14 cellular contexts compared by ENCODE assay signal in the genomic region with DNA sequence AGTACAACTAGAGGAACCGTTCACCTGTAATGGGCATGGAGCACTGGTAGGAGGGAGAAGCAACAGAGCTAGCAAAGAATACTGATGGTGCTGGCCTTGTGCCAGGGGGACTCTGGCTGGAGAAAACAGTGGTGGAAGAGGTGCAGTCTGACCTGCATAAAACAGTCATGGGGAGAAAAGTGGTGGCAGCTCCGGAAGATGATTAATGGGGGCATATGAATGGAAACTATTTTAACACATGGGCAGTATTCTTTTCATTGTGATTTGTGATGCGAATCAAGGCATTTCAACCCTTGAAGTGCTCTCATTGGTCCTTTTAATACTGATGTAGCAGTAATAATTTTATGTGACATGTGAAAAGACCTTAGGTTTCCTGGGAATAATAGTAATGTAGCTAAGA.
DNase-seq lines count a peak whose midpoint lies in the region; ATAC-seq and TF ChIP-seq lines count a peak whose summit lies in the region.
"Had no signal": no experiment of that assay in that cellular context is flagged by ENCODE, and none has a peak within 500 bp of the region (broad histone marks: within the 10 kb centered on the region; RNA-seq: fewer than 3 reads in every experiment).

No MANE protein-coding gene starts in this region.

- no peaks in the 10 kb centered on the region for H3K9me3 Mint-ChIP-seq in activated T-helper 17 cell treated with anti-CD3 and anti-CD28 coated beads, Interleukin-2, amount 50 U/mL, for 72 hours

- H3K9me2 ChIP-seq in hepatocyte (replicated peaks; ENCODE audit: insufficient read depth): no peaks in the 10 kb centered on the region

- no peaks in the 10 kb centered on the region for H4K20me1 ChIP-seq in hepatocyte (ENCODE audit: insufficient read depth, poor library complexity, severe bottlenecking)

- CTCF ChIA-PET in HEK293 (lab: Yijun Ruan, JAX): no interaction called here

- H3K27me3 ChIP-seq in ACC112 (ENCODE audit: insufficient read depth, low read length): no peaks in the 10 kb centered on the region
- no peaks in the 10 kb centered on the region for H3K27me3 ChIP-seq in hepatocyte
- H3K27me3 ChIP-seq in esophagus squamous epithelium: no peaks in the 10 kb centered on the region

- WGBS in hepatocyte (ENCODE audit: low lambda C conversion rate, missing lambda C conversion rate): 84% methylated on average over 3 of the region's 3 CpGs
- 55 to 74% methylated on average over 3 of the region's 3 CpGs for WGBS in esophagus squamous epithelium, 2 donors

- no peaks in the 10 kb centered on the region for H3K27me3 Mint-ChIP-seq in activated T-helper 17 cell treated with anti-CD3 and anti-CD28 coated beads, Interleukin-2, amount 50 U/mL, for 72 hours
- H3K27me3 Mint-ChIP-seq: activated naive CD8-positive, alpha-beta T cell treated with anti-CD3 and anti-CD28 coated beads, Interleukin-2, amount 10 ng/mL, durations not matched to agents 7 days and 5 days had no signal

- DNase-seq in SK-N-MC (ENCODE audit: low read depth, low spot score) (no peak), hepatocyte (ENCODE audit: low spot score) (no peak), esophagus squamous epithelium (lab: John Stamatoyannopoulos, UW) (no peak), NCI-H524 (lab: John Stamatoyannopoulos, UW) (no peak)
- DNase-seq in activated CD8-positive, alpha-beta memory T cell treated with anti-CD3 and anti-CD28 coated beads, Interleukin-2, amount 50 U/mL, for 4 hours: no peak
- DNase-seq: activated naive CD8-positive, alpha-beta T cell treated with anti-CD3 and anti-CD28 coated beads, Interleukin-2, amount 10 ng/mL, durations not matched to agents 7 days and 5 days; MM.1S; PC-9 had no signal

- H2AFZ ChIP-seq in ACC112 (ENCODE audit: low read length, unreplicated experiment) (no peak overlapping the region), hepatocyte (no peak overlapping the region)
- H2AFZ ChIP-seq: PC-9 had no signal

- H3K27ac Mint-ChIP-seq in activated T-helper 17 cell treated with anti-CD3 and anti-CD28 coated beads, Interleukin-2, amount 50 U/mL, for 72 hours: no peak overlapping the region
- H3K27ac Mint-ChIP-seq: activated naive CD8-positive, alpha-beta T cell treated with anti-CD3 and anti-CD28 coated beads, Interleukin-2, amount 10 ng/mL, durations not matched to agents 7 days and 5 days had no signal

- H3K36me3 ChIP-seq in ACC112 (ENCODE audit: insufficient read depth, low read length) (peaks cover 7% of the 10 kb centered on the region; the same call in 1 of the 2 replicates), HEK293 (ENCODE audit: control insufficient read depth in 2 of 2, insufficient read depth in 1 of 2, low read length in 2 of 2) (no peaks in the 10 kb centered on the region), SK-N-MC (ENCODE audit: insufficient read depth, low read length) (no peaks in the 10 kb centered on the region), hepatocyte (replicated peaks; ENCODE audit: insufficient read depth, low read depth) (no peaks in the 10 kb centered on the region), esophagus squamous epithelium (no peaks in the 10 kb centered on the region)

- H3K79me2 ChIP-seq in ACC112 (ENCODE audit: control insufficient read depth, insufficient read depth, low read length, unreplicated experiment) (no peaks in the 10 kb centered on the region), hepatocyte (no peaks in the 10 kb centered on the region)

- ATAC-seq in activated T-helper 17 cell treated with anti-CD3 and anti-CD28 coated beads, Interleukin-2, amount 50 U/mL, for 72 hours (replicated peaks): no peak
- ATAC-seq: esophagus mucosa, GM12878, left colon had no signal

- peaks cover 23% of the 10 kb centered on the region for H3K4me1 ChIP-seq in ACC112 (ENCODE audit: control insufficient read depth, insufficient read depth, low read length, unreplicated experiment)
- H3K4me1 ChIP-seq in HEK293 (ENCODE audit: control insufficient read depth, insufficient read depth, low read length): peaks cover 13% of the 10 kb centered on the region
- peaks cover 17% of the 10 kb centered on the region for H3K4me1 ChIP-seq in hepatocyte (ENCODE audit: insufficient read depth)
- no peaks in the 10 kb centered on the region for H3K4me1 ChIP-seq in esophagus squamous epithelium

- H3K4me2 ChIP-seq in hepatocyte: peak overlapping the region; percentile 71
- H3K4me2 ChIP-seq: PC-9 had no signal

- no peaks in the 10 kb centered on the region for H3K4me1 Mint-ChIP-seq in activated T-helper 17 cell treated with anti-CD3 and anti-CD28 coated beads, Interleukin-2, amount 50 U/mL, for 72 hours

- H3K4me3 ChIP-seq in ACC112 (ENCODE audit: low read depth, low read length) (peak overlapping the region; percentile 58; the same call in 1 of the 2 replicates), HEK293 (ENCODE audit: low read depth, low read length) (no peak overlapping the region), SK-N-MC (peak overlapping the region; percentile 42), hepatocyte (no peak overlapping the region), esophagus squamous epithelium (no peak overlapping the region)
- H3K4me3 ChIP-seq: GM12878, PC-9 had no signal

- H3K9me3 ChIP-seq in HEK293 (ENCODE audit: control insufficient read depth, insufficient read depth, low read depth, low read length) (no peaks in the 10 kb centered on the region), SK-N-MC (ENCODE audit: low read depth, low read length) (no peaks in the 10 kb centered on the region), hepatocyte (ENCODE audit: low read depth) (no peaks in the 10 kb centered on the region), esophagus squamous epithelium (no peaks in the 10 kb centered on the region)

- H3K9ac ChIP-seq in SK-N-MC (ENCODE audit: insufficient read length): no peak overlapping the region

- TF ChIP-seq CTCF in HEK293 (tag by site-specific recombination; IDR thresholded peaks at IDR 0.05) (no peak), hepatocyte (IDR thresholded peaks at IDR 0.05; ENCODE audit: poor library complexity) (no peak), esophagus squamous epithelium (IDR thresholded peaks at IDR 0.05) (no peak)

- no peak for TF ChIP-seq POLR2A in esophagus squamous epithelium (IDR thresholded peaks at IDR 0.05)

- intact Hi-C loops in esophagus squamous epithelium (cut with DNase I): no loop called here

- POLR2A ChIA-PET in HEK293 (lab: Yijun Ruan, JAX): no interaction called here

- H3K27ac ChIP-seq in ACC112 (ENCODE audit: low read depth, low read length) (peak overlapping the region; percentile 54), HEK293 (ENCODE audit: extremely low read depth, low read depth, low read length) (no peak overlapping the region), SK-N-MC (peak overlapping the region; percentile 16; the same call in 1 of the 2 replicates), hepatocyte (peak overlapping the region; percentile 32), esophagus squamous epithelium (no peak overlapping the region)
- H3K27ac ChIP-seq: PC-9 had no signal

- H3K36me3 Mint-ChIP-seq in activated T-helper 17 cell treated with anti-CD3 and anti-CD28 coated beads, Interleukin-2, amount 50 U/mL, for 72 hours (ENCODE audit: low read depth): no peaks in the 10 kb centered on the region
- H3K36me3 Mint-ChIP-seq: activated naive CD8-positive, alpha-beta T cell treated with anti-CD3 and anti-CD28 coated beads, Interleukin-2, amount 10 ng/mL, durations not matched to agents 7 days and 5 days had no signal

- H3K4me3 Mint-ChIP-seq in activated T-helper 17 cell treated with anti-CD3 and anti-CD28 coated beads, Interleukin-2, amount 50 U/mL, for 72 hours: no peak overlapping the region
- H3K4me3 Mint-ChIP-seq: activated naive CD8-positive, alpha-beta T cell treated with anti-CD3 and anti-CD28 coated beads, Interleukin-2, amount 10 ng/mL, durations not matched to agents 7 days and 5 days had no signal

TF ChIP-seq in HEK293, 187 proteins besides CTCF, POLR2A, EP300 and RAD21 (continues in another document):
- no peak for TF ChIP-seq OSR2 (tag by site-specific recombination; IDR thresholded peaks at IDR 0.05)
- TF ChIP-seq, protein P1, sequence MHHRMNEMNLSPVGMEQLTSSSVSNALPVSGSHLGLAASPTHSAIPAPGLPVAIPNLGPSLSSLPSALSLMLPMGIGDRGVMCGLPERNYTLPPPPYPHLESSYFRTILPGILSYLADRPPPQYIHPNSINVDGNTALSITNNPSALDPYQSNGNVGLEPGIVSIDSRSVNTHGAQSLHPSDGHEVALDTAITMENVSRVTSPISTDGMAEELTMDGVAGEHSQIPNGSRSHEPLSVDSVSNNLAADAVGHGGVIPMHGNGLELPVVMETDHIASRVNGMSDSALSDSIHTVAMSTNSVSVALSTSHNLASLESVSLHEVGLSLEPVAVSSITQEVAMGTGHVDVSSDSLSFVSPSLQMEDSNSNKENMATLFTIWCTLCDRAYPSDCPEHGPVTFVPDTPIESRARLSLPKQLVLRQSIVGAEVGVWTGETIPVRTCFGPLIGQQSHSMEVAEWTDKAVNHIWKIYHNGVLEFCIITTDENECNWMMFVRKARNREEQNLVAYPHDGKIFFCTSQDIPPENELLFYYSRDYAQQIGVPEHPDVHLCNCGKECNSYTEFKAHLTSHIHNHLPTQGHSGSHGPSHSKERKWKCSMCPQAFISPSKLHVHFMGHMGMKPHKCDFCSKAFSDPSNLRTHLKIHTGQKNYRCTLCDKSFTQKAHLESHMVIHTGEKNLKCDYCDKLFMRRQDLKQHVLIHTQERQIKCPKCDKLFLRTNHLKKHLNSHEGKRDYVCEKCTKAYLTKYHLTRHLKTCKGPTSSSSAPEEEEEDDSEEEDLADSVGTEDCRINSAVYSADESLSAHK (tag by site-specific recombination; IDR thresholded peaks at IDR 0.05): no peak
- TF ChIP-seq ZNF629 (tag by site-specific recombination; IDR thresholded peaks at IDR 0.05): no peak
- TF ChIP-seq ZIC2 (tag by site-specific recombination; IDR thresholded peaks at IDR 0.05): no peak
- 0 out of 2 replicates have a peak, but pooled peaks have one; percentile 2 for TF ChIP-seq SCRT1 (tag by site-specific recombination; IDR thresholded peaks at IDR 0.05; ENCODE audit: borderline replicate concordance)
- TF ChIP-seq, protein P2, sequence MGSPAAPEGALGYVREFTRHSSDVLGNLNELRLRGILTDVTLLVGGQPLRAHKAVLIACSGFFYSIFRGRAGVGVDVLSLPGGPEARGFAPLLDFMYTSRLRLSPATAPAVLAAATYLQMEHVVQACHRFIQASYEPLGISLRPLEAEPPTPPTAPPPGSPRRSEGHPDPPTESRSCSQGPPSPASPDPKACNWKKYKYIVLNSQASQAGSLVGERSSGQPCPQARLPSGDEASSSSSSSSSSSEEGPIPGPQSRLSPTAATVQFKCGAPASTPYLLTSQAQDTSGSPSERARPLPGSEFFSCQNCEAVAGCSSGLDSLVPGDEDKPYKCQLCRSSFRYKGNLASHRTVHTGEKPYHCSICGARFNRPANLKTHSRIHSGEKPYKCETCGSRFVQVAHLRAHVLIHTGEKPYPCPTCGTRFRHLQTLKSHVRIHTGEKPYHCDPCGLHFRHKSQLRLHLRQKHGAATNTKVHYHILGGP (tag by site-specific recombination; IDR thresholded peaks at IDR 0.05): 0 out of 2 replicates have a peak, but pooled peaks have one; percentile 13
- peak; percentile 28; the same call in 1 of the 2 replicates for TF ChIP-seq ZNF544 (tag by site-specific recombination; IDR thresholded peaks at IDR 0.05)
- no peak for TF ChIP-seq ZNF664 (tag by site-specific recombination; IDR thresholded peaks at IDR 0.05)

Comparison
In these comparisons a context has a peak if more than half of its experiments do, and no peak if none do; other contexts are left out.
1. H3K27ac ChIP-seq: peak in ACC112 (single experiment), SK-N-MC (single experiment) and hepatocyte (single experiment); none in HEK293 (single experiment) and esophagus squamous epithelium (0 of 4).
2. H3K4me3 ChIP-seq: peak in ACC112 (single experiment) and SK-N-MC (single experiment); none in HEK293 (single experiment), hepatocyte (single experiment) and esophagus squamous epithelium (0 of 4).